Comparison of ENCODE assay signal across 22 cellular contexts in the genomic region with DNA sequence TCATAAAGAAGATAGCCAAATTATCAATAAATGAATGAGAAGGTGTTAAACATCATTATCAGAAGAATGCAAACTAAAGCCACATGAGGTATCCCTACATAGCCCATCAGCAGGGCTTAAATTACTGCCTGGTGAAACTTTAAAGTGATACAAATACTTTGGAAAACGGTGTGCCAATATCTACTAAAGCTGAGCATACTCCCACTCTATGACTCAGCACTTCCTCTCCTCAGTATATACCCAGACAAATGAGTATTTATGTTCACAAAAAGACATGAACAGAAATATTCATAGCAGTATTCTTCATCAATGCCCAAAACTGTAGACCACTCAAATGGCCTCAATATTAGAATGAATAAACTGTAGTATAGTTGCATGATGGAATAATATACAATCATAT.
DNase-seq lines count a peak whose midpoint lies in the region; ATAC-seq and TF ChIP-seq lines count a peak whose summit lies in the region.
"Had no signal": no experiment of that assay in that cellular context is flagged by ENCODE, and none has a peak within 500 bp of the region (broad histone marks: within the 10 kb centered on the region; RNA-seq: fewer than 3 reads in every experiment).

No MANE protein-coding gene starts in this region.

- peak; percentile 4 for DNase-seq in DMS53 treated with DMSO at 0.1 percent for 48 hours (lab: John Stamatoyannopoulos, UW; ENCODE audit: unreplicated experiment)
- DNase-seq in NB4 (ENCODE audit: low read depth): peak; percentile 46
- DNase-seq in astrocyte of the spinal cord (ENCODE audit: low read depth, low spot score): peak; percentile 44
- peak; percentile 2 to 13 for DNase-seq in foreskin keratinocyte
- DNase-seq in activated CD4-positive, alpha-beta T cell treated with anti-CD3 and anti-CD28 coated beads for 36 hours: no peak
- DNase-seq in tibial nerve (ENCODE audit: low spot score in 2 of 2): no peak
- DNase-seq in stimulated activated CD8-positive, alpha-beta memory T cell treated with anti-CD3 and anti-CD28 coated beads, Interleukin-4, amount 100 ng/mL, for 48 hours: no peak
- DNase-seq: activated B cell treated with CpG ODN at 0.5 μM for 24 hours, adrenal gland, BE2C, GOT3, naive B cell, NCI-H1417 treated with DMSO at 0.1 percent for 48 hours, NCI-H2227 treated with DMSO at 0.1 percent for 48 hours, pancreas, SHP77 treated with DMSO at 0.1 percent for 48 hours had no signal

- intact Hi-C loops in activated CD4-positive, alpha-beta T cell treated with anti-CD3 and anti-CD28 coated beads for 36 hours (cut with DNase I, micrococcal nuclease): no loop called here

- H3K4me1 ChIP-seq in foreskin keratinocyte: no peaks in the 10 kb centered on the region
- no peaks in the 10 kb centered on the region for H3K4me1 ChIP-seq in tibial nerve
- H3K4me1 ChIP-seq: adrenal gland, BE2C, pancreas, vagina had no signal

- peaks cover 4% of the 10 kb centered on the region for H3K9me3 Mint-ChIP-seq in activated CD4-positive, alpha-beta T cell treated with anti-CD3 and anti-CD28 coated beads for 36 hours (ENCODE audit: low read depth)
- H3K9me3 Mint-ChIP-seq: activated B cell treated with CpG ODN at 0.5 μM for 24 hours; T-helper 1 cell treated with Interleukin-12 subunit alpha and Interleukin-12 subunit beta and Interleukin-4 antibody, amounts not matched to agents 30 μg/mL and 1 μg/mL, for 36 hours had no signal

- no peaks in the 10 kb centered on the region for H3K4me1 Mint-ChIP-seq in activated CD4-positive, alpha-beta T cell treated with anti-CD3 and anti-CD28 coated beads for 36 hours
- H3K4me1 Mint-ChIP-seq: activated B cell treated with CpG ODN at 0.5 μM for 24 hours; activated T-helper 17 cell treated with anti-CD3 and anti-CD28 coated beads, Interleukin-2, amount 50 U/mL, for 72 hours; naive B cell had no signal

- TF ChIP-seq POLR2A in NB4 (IDR thresholded peaks at IDR 0.05; ENCODE audit: extremely low read depth, insufficient read length) (no peak), tibial nerve (IDR thresholded peaks at IDR 0.05) (no peak)

- POLR2A ChIA-PET in activated CD4-positive, alpha-beta T cell treated with anti-CD3 and anti-CD28 coated beads for 36 hours (lab: Charles Lee): no interaction called here

- TF ChIP-seq CTCF in NB4 (IDR thresholded peaks at IDR 0.05; ENCODE audit: low read depth, low read length): no peak
- no peak for TF ChIP-seq CTCF in astrocyte of the spinal cord (IDR thresholded peaks at IDR 0.05; ENCODE audit: low read depth, low read length)
- no peak for TF ChIP-seq CTCF in foreskin keratinocyte (conservative IDR thresholded peaks at IDR 0.05)
- no peak for TF ChIP-seq CTCF in tibial nerve (IDR thresholded peaks at IDR 0.05)

- ATAC-seq in foreskin keratinocyte (peak; percentile 48), GM19328 (IDR thresholded peaks at IDR 0.05; ENCODE audit: unreplicated experiment) (no peak)
- no peak for ATAC-seq in activated CD4-positive, alpha-beta T cell treated with anti-CD3 and anti-CD28 coated beads for 36 hours
- ATAC-seq: activated T-helper 17 cell treated with anti-CD3 and anti-CD28 coated beads, Interleukin-2, amount 50 U/mL, for 72 hours; pancreas had no signal

- CTCF ChIA-PET in activated CD4-positive, alpha-beta T cell treated with anti-CD3 and anti-CD28 coated beads for 36 hours (lab: Charles Lee): no interaction called here

- H3K4me3 ChIP-seq in NB4 (ENCODE audit: low read depth, low read length) (no peak overlapping the region), astrocyte of the spinal cord (ENCODE audit: low read depth, low read length) (no peak overlapping the region), tibial nerve (no peak overlapping the region)
- H3K4me3 ChIP-seq: adrenal gland, lung, pancreas, vagina had no signal

- no peak overlapping the region for H3K27ac ChIP-seq in foreskin keratinocyte
- no peak overlapping the region for H3K27ac ChIP-seq in tibial nerve
- H3K27ac ChIP-seq: adrenal gland, epithelial cell of prostate, pancreas, vagina had no signal

- H3K36me3 Mint-ChIP-seq in activated CD4-positive, alpha-beta T cell treated with anti-CD3 and anti-CD28 coated beads for 36 hours (ENCODE audit: low read depth): no peaks in the 10 kb centered on the region

- H3K27me3 Mint-ChIP-seq in activated CD4-positive, alpha-beta T cell treated with anti-CD3 and anti-CD28 coated beads for 36 hours: peaks cover 4% of the 10 kb centered on the region
- H3K27me3 Mint-ChIP-seq: activated T-helper 17 cell treated with anti-CD3 and anti-CD28 coated beads, Interleukin-2, amount 50 U/mL, for 72 hours had no signal

- in situ Hi-C loops in astrocyte of the spinal cord (cut with HindIII; ENCODE audit: low sequenced_read_pairs): no loop called here

- no peak overlapping the region for H3K27ac Mint-ChIP-seq in activated CD4-positive, alpha-beta T cell treated with anti-CD3 and anti-CD28 coated beads for 36 hours
- H3K27ac Mint-ChIP-seq: activated B cell treated with CpG ODN at 0.5 μM for 24 hours; activated T-helper 17 cell treated with anti-CD3 and anti-CD28 coated beads, Interleukin-2, amount 50 U/mL, for 72 hours; naive B cell; T-helper 1 cell treated with Interleukin-12 subunit alpha and Interleukin-12 subunit beta and Interleukin-4 antibody, amounts not matched to agents 30 μg/mL and 1 μg/mL, for 36 hours had no signal

- TF ChIP-seq EP300 in tibial nerve (IDR thresholded peaks at IDR 0.05): no peak

- no peak overlapping the region for H3K4me3 Mint-ChIP-seq in activated CD4-positive, alpha-beta T cell treated with anti-CD3 and anti-CD28 coated beads for 36 hours
- H3K4me3 Mint-ChIP-seq: activated B cell treated with CpG ODN at 0.5 μM for 24 hours; activated T-helper 17 cell treated with anti-CD3 and anti-CD28 coated beads, Interleukin-2, amount 50 U/mL, for 72 hours; naive B cell; T-helper 1 cell treated with Interleukin-12 subunit alpha and Interleukin-12 subunit beta and Interleukin-4 antibody, amounts not matched to agents 30 μg/mL and 1 μg/mL, for 36 hours had no signal

- WGBS in tibial nerve, 2 donors: 52 to 62% methylated on average over 1 of the region's 1 CpG

- H3K9me3 ChIP-seq in tibial nerve: peaks cover 0 to 9% (median 0%) of the 10 kb centered on the region in 4 donors
- H3K9me3 ChIP-seq: adrenal gland, BE2C, vagina had no signal

- H3K36me3 ChIP-seq in tibial nerve: no peaks in the 10 kb centered on the region
- H3K36me3 ChIP-seq: adrenal gland, BE2C, pancreas, vagina had no signal

- no peaks in the 10 kb centered on the region for H3K27me3 ChIP-seq in foreskin keratinocyte
- H3K27me3 ChIP-seq in tibial nerve: no peaks in the 10 kb centered on the region
- H3K27me3 ChIP-seq: adrenal gland, BE2C, pancreas, vagina had no signal

Comparison
In these comparisons a context has a peak if more than half of its experiments do, and no peak if none do; other contexts are left out.
1. DNase-seq: peak in DMS53 treated with DMSO at 0.1 percent for 48 hours (single experiment), NB4 (single experiment), astrocyte of the spinal cord (single experiment) and foreskin keratinocyte (2 of 2); none in activated CD4-positive, alpha-beta T cell treated with anti-CD3 and anti-CD28 coated beads for 36 hours (single experiment), tibial nerve (0 of 2) and stimulated activated CD8-positive, alpha-beta memory T cell treated with anti-CD3 and anti-CD28 coated beads, Interleukin-4, amount 100 ng/mL, for 48 hours (single experiment).